ENCODE assay signal across 9 cellular contexts in genomic region chrX:11664211-11664888, GRCh38.
DNase-seq lines count a peak whose midpoint lies in the region; ATAC-seq and TF ChIP-seq lines count a peak whose summit lies in the region.
"Had no signal": no experiment of that assay in that cellular context is flagged by ENCODE, and none has a peak within 500 bp of the region (broad histone marks: within the 10 kb centered on the region; RNA-seq: fewer than 3 reads in every experiment).

No MANE protein-coding gene starts in this region.

- H3K27ac ChIP-seq in iPS-20b (ENCODE audit: low read length), result no peak overlapping the region
- H3K27ac ChIP-seq in skin epidermis, result peak overlapping the region in 1 of 21 experiments; percentile 23

- no peaks in the 10 kb centered on the region for H3K9me3 ChIP-seq in iPS-20b (ENCODE audit: insufficient read depth, low read depth, low read length)

- TF ChIP-seq CTCF in astrocyte of the cerebellum (IDR thresholded peaks at IDR 0.05; ENCODE audit: low read depth, low read length, missing control alignments), result no peak

- DNase-seq in astrocyte of the cerebellum (ENCODE audit: low read depth), result no peak
- DNase-seq in NOMO-1 treated with dmso at 0.1 percent for 144 hours (lab: John Stamatoyannopoulos, UW; ENCODE audit: unreplicated experiment), result no peak
- DNase-seq in RPMI8226, result no peak
- DNase-seq in activated CD4-positive, CD25-positive, alpha-beta regulatory T cell (lab: John Stamatoyannopoulos, UW), result no peak
- DNase-seq: activated CD4-positive, alpha-beta T cell treated with anti-CD3 and anti-CD28 coated beads, Interleukin-2, amount 50 U/mL, for 1 hour had no signal

- H3K27me3 ChIP-seq in iPS-20b (ENCODE audit: insufficient read depth, low read length), result peaks cover 88% of the 10 kb centered on the region

- peak overlapping the region; percentile 47 for H3K4me3 ChIP-seq in astrocyte of the cerebellum (ENCODE audit: low read depth, low read length)
- peak overlapping the region; percentile 65 for H3K4me3 ChIP-seq in iPS-20b (ENCODE audit: low read length)
- H3K4me3 ChIP-seq in skin epidermis, result peak overlapping the region in 5 of 7 experiments; percentile 5 to 32 (median 13)

- in situ Hi-C loops in astrocyte of the cerebellum (cut with HindIII; ENCODE audit: low sequenced_read_pairs), result no loop called here

- ATAC-seq in GM19438 (IDR thresholded peaks at IDR 0.05; ENCODE audit: low read depth, unreplicated experiment) (peak; percentile 39), HG02970 (IDR thresholded peaks at IDR 0.05; ENCODE audit: low FRiP score, unreplicated experiment) (no peak)

- no peaks in the 10 kb centered on the region for H3K36me3 ChIP-seq in iPS-20b (ENCODE audit: insufficient read depth, low read depth, low read length)

- no peak overlapping the region for H3K9ac ChIP-seq in iPS-20b (ENCODE audit: low read depth, low read length)

- H3K4me1 ChIP-seq in iPS-20b (ENCODE audit: insufficient read depth, low read length), result no peaks in the 10 kb centered on the region

Comparison
In these comparisons a context has a peak if more than half of its experiments do, and no peak if none do; other contexts are left out.
1. H3K4me3 ChIP-seq: peak in every context shown above with its lines; median percentile 65 in iPS-20b; 47 in astrocyte of the cerebellum; 13 in skin epidermis.